In genomic region chr11:87840786-87841185, GRCh38 we compare ENCODE assay signal across 1 cellular context.
TF ChIP-seq lines count a peak whose summit lies in the region.

No MANE protein-coding gene starts in this region.

TF ChIP-seq in WTC11, 78 proteins besides CTCF, POLR2A, EP300 and RAD21 (continued from another document):
- no peak for TF ChIP-seq MLX (CRISPR knock-in tag; IDR thresholded peaks at IDR 0.05)
